Comparison of ENCODE assay signal across 22 cellular contexts in the genomic region with DNA sequence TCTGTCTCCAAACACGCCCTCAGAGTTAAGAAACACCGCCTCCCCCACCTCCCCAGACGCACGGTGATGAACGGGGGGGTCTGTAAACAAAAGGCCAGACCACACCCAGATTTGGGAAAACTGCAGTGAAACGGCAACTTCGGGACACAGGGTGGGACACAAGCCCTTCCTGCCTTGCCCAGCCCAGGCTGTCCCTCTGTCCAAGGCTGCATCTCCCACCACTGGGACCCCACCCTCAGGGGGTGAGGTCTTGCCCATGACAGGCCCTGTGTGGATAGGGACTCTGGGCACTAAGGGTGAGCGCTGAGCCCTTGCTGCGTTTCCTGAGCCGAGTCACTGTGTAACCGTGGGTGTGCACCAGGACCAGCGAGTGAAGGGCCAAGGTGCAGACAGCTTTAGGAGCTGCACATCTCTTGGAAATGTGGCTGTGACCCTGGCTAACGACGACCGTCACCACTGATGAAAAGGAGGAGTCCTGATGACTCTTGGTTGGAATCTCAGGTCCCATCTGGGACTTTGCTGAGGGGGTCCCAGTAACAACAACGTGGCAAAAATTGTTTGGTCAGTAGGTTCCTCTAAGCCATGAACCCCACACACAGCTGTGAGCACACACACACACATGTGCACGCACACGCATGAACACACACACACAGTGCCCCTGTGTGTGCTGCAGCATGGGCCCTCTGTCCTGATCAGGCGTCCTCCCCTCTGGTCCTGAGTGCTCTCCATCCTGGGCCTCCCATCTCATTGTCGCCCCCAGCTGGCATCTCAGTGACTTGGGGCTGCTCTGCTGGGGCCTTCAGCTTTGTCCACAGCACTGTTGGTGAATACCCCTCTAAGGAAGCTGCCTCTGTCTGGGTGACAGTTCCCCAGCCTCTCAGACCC.
DNase-seq lines count a peak whose midpoint lies in the region; TF ChIP-seq lines count a peak whose summit lies in the region.
"Had no signal": no experiment of that assay in that cellular context is flagged by ENCODE, and none has a peak within 500 bp of the region (broad histone marks: within the 10 kb centered on the region; RNA-seq: fewer than 3 reads in every experiment).

No MANE protein-coding gene starts in this region.

- no peaks in the 10 kb centered on the region for H3K9me3 Mint-ChIP-seq in endodermal cell
- H3K9me3 Mint-ChIP-seq in progenitor cell of endocrine pancreas (ENCODE audit: low read depth): no peaks in the 10 kb centered on the region
- H3K9me3 Mint-ChIP-seq: nephron; stimulated activated effector memory CD8-positive, alpha-beta T cell treated with anti-CD3 and anti-CD28 coated beads, Interleukin-12 subunit alpha, Interleukin-12 subunit beta, amount 100 ng/mL, for 72 hours had no signal

- TF ChIP-seq CTCF in LNCaP clone FGC (IDR thresholded peaks at IDR 0.05; ENCODE audit: control insufficient read depth, extremely low read depth, insufficient read depth) (0 out of 2 replicates have a peak, but pooled peaks have one; percentile 8), endodermal cell (conservative IDR thresholded peaks at IDR 0.05) (peak; percentile 24), retinal pigment epithelial cell (conservative IDR thresholded peaks at IDR 0.05; ENCODE audit: low read depth, low read length) (peak; percentile 18), adrenal gland (IDR thresholded peaks at IDR 0.05) (no peak), progenitor cell of endocrine pancreas (IDR thresholded peaks at IDR 0.05; ENCODE audit: unreplicated experiment) (no peak)

- H3K9ac ChIP-seq in endodermal cell (ENCODE audit: extremely low read depth, low read length, poor library complexity, severe bottlenecking): no peak overlapping the region

- WGBS in endodermal cell (ENCODE audit: insufficient coverage in 1 of 2, insufficient read length in 1 of 2), 2 experiments: 89 to 94% methylated on average over 8 to 20 of the region's 20 CpGs
- 86 to 95% (median 90%) methylated on average over 16 to 20 of the region's 20 CpGs for WGBS in adrenal gland, 4 donors

- intact Hi-C loops in adrenal gland (cut with DNase I): no loop called here

- H3K27ac Mint-ChIP-seq in endodermal cell (no peak overlapping the region), progenitor cell of endocrine pancreas (no peak overlapping the region)
- H3K27ac Mint-ChIP-seq: nephron; stimulated activated effector memory CD8-positive, alpha-beta T cell treated with anti-CD3 and anti-CD28 coated beads, Interleukin-12 subunit alpha, Interleukin-12 subunit beta, amount 100 ng/mL, for 72 hours had no signal

- H3K36me3 ChIP-seq in endodermal cell (ENCODE audit: control insufficient read depth, insufficient read depth, low read length): peaks cover 21% of the 10 kb centered on the region
- H3K36me3 ChIP-seq in adrenal gland (replicated peaks in 1 of 2): no peaks in the 10 kb centered on the region

- H3K27me3 ChIP-seq in endodermal cell (ENCODE audit: control insufficient read depth, insufficient read depth, low read length, poor library complexity, severe bottlenecking): no peaks in the 10 kb centered on the region
- H3K27me3 ChIP-seq in adrenal gland: no peaks in the 10 kb centered on the region
- H3K27me3 ChIP-seq: gastrocnemius medialis, tibial artery had no signal

- H3K4me1 Mint-ChIP-seq in endodermal cell: peaks cover 4% of the 10 kb centered on the region
- H3K4me1 Mint-ChIP-seq in progenitor cell of endocrine pancreas (ENCODE audit: low read depth): no peaks in the 10 kb centered on the region

- peaks cover 25% of the 10 kb centered on the region for H3K36me3 Mint-ChIP-seq in endodermal cell (ENCODE audit: low read depth)
- peaks cover 20% of the 10 kb centered on the region for H3K36me3 Mint-ChIP-seq in progenitor cell of endocrine pancreas (ENCODE audit: insufficient read depth)
- H3K36me3 Mint-ChIP-seq: stimulated activated effector memory CD8-positive, alpha-beta T cell treated with anti-CD3 and anti-CD28 coated beads, Interleukin-12 subunit alpha, Interleukin-12 subunit beta, amount 100 ng/mL, for 72 hours had no signal

- H3K9me3 ChIP-seq in endodermal cell (ENCODE audit: control insufficient read depth, low read length): peaks cover 9% of the 10 kb centered on the region
- H3K9me3 ChIP-seq in adrenal gland (replicated peaks in 1 of 3): no peaks in the 10 kb centered on the region
- H3K9me3 ChIP-seq: gastrocnemius medialis, lower lobe of right lung, tibial artery had no signal

- H3K27me3 Mint-ChIP-seq in endodermal cell (ENCODE audit: insufficient read depth) (no peaks in the 10 kb centered on the region), progenitor cell of endocrine pancreas (no peaks in the 10 kb centered on the region)

- H3K4me3 Mint-ChIP-seq in endodermal cell (no peak overlapping the region), progenitor cell of endocrine pancreas (ENCODE audit: low read depth) (no peak overlapping the region)
- H3K4me3 Mint-ChIP-seq: nephron; stimulated activated effector memory CD8-positive, alpha-beta T cell treated with anti-CD3 and anti-CD28 coated beads, Interleukin-12 subunit alpha, Interleukin-12 subunit beta, amount 100 ng/mL, for 72 hours had no signal

- H3K27ac ChIP-seq in endodermal cell (ENCODE audit: low read depth, low read length) (no peak overlapping the region), adrenal gland (no peak overlapping the region)
- H3K27ac ChIP-seq: 22Rv1, coronary artery, gastrocnemius medialis, lower lobe of right lung, tibial artery had no signal

- DNase-seq in activated CD4-positive, CD25-positive, alpha-beta regulatory T cell treated with anti-CD3 and anti-CD28 coated beads, Interleukin-2, amount 50 U/mL, for 72 hours: peak; percentile 29
- DNase-seq in activated CD4-positive, CD25-positive, alpha-beta regulatory T cell (lab: John Stamatoyannopoulos, UW): no peak
- no peak for DNase-seq in LNCaP clone FGC (ENCODE audit: low read depth)
- no peak for DNase-seq in endodermal cell
- DNase-seq in retinal pigment epithelial cell (ENCODE audit: low read depth): no peak
- no peak for DNase-seq in adrenal gland
- DNase-seq in DMS79 (lab: John Stamatoyannopoulos, UW): no peak
- DNase-seq in progenitor cell of endocrine pancreas (ENCODE audit: low spot score, unreplicated experiment): no peak
- DNase-seq: activated CD4-positive, alpha-beta T cell treated with anti-CD3 and anti-CD28 coated beads for 48 hours; activated naive CD4-positive, alpha-beta T cell; lower lobe of right lung; MM.1S; NCI-H187; NCI-H446 treated with DMSO at 0.1 percent for 48 hours; SIG-M5; T1000; tibial artery had no signal

- TF ChIP-seq POLR2A in adrenal gland (IDR thresholded peaks at IDR 0.05): no peak

- no peaks in the 10 kb centered on the region for H3K4me1 ChIP-seq in endodermal cell (ENCODE audit: control insufficient read depth, insufficient read depth, low read length)
- no peaks in the 10 kb centered on the region for H3K4me1 ChIP-seq in adrenal gland (replicated peaks in 1 of 2)
- H3K4me1 ChIP-seq: tibial artery had no signal

- no peak overlapping the region for H3K4me3 ChIP-seq in LNCaP clone FGC (ENCODE audit: low read depth, low read length)
- H3K4me3 ChIP-seq in endodermal cell (ENCODE audit: low read length): no peak overlapping the region
- H3K4me3 ChIP-seq in retinal pigment epithelial cell (ENCODE audit: low read length): no peak overlapping the region
- H3K4me3 ChIP-seq in adrenal gland: no peak overlapping the region
- H3K4me3 ChIP-seq: coronary artery, gastrocnemius medialis, lower lobe of right lung, tibial artery had no signal

Comparison
In these comparisons a context has a peak if more than half of its experiments do, and no peak if none do; other contexts are left out.
1. CTCF ChIP-seq: peak in LNCaP clone FGC (single experiment), endodermal cell (single experiment) and retinal pigment epithelial cell (single experiment); none in adrenal gland (0 of 6) and progenitor cell of endocrine pancreas (single experiment).